Comparison of ENCODE assay signal across 13 cellular contexts in the genomic region with DNA sequence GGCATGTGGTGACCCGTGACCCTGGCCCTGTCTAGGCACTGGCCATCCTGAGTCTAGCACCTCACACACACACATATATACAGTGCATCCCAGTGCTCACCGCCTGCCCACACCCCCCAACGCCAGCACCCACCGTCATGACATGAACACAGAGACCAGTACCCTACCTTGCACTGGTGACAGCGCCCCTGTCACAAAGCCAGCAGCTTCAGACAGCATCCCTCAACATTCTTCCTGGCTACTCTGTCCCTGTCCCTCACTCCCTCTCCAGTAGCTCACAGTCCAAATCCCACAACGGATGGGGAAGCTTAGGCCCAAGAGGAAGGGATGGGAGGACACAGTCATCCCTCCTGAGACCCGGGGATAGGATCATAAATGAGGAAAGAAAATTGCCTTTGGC. TPM values are rescaled to one million over a fixed set of nuclear protein-coding genes. Genes with fewer than 3 reads are reported as not detected.
DNase-seq lines count a peak whose midpoint lies in the region; ATAC-seq, FAIRE-seq and TF ChIP-seq lines count a peak whose summit lies in the region.
"Had no signal": no experiment of that assay in that cellular context is flagged by ENCODE, and none has a peak within 500 bp of the region (broad histone marks: within the 10 kb centered on the region; RNA-seq: fewer than 3 reads in every experiment).

No MANE protein-coding gene starts in this region.

- intact Hi-C loops in heart left ventricle (cut with DNase I) (loop anchor here in 1 of 10 donors (2.0 kb wide), 1 partner anchor 22 kb away; no protein-coding TSS in a partner anchor), ovary (cut with DNase I) (loop anchor here in 1 of 4 donors (10.0 kb wide), 1 partner anchor 52 kb away; no protein-coding TSS in a partner anchor)

- peak; percentile 23 for FAIRE-seq in urothelium cell line (lab: Jason Lieb, UNC)
- FAIRE-seq: islet of Langerhans had no signal

- no peak for DNase-seq in activated naive CD8-positive, alpha-beta T cell treated with anti-CD3 and anti-CD28 coated beads, Interleukin-2, amount 10 ng/mL, durations not matched to agents 7 days and 5 days
- DNase-seq in activated naive CD8-positive, alpha-beta T cell treated with anti-CD3 and anti-CD28 coated beads for 36 hours: no peak
- DNase-seq in heart left ventricle (peak in 2 of 5 donors; percentile 34 to 51), ovary (peak in 2 of 5 donors; percentile 42 to 54), urothelium cell line (ENCODE audit: low spot score) (no peak), SW480 (ENCODE audit: low spot score) (no peak), iPS-NIHi7 (ENCODE audit: extremely low spot score) (no peak)
- DNase-seq: anterior cingulate cortex, GM23248 had no signal

- H3K27me3 Mint-ChIP-seq in activated naive CD8-positive, alpha-beta T cell treated with anti-CD3 and anti-CD28 coated beads, Interleukin-2, amount 10 ng/mL, durations not matched to agents 7 days and 5 days: peaks cover 10% of the 10 kb centered on the region
- peaks cover 7% of the 10 kb centered on the region for H3K27me3 Mint-ChIP-seq in activated naive CD8-positive, alpha-beta T cell treated with anti-CD3 and anti-CD28 coated beads for 36 hours

- peaks cover 15% of the 10 kb centered on the region for H3K4me1 Mint-ChIP-seq in activated naive CD8-positive, alpha-beta T cell treated with anti-CD3 and anti-CD28 coated beads, Interleukin-2, amount 10 ng/mL, durations not matched to agents 7 days and 5 days
- H3K4me1 Mint-ChIP-seq in activated naive CD8-positive, alpha-beta T cell treated with anti-CD3 and anti-CD28 coated beads for 36 hours: peaks cover 13% of the 10 kb centered on the region

- H3K27ac Mint-ChIP-seq in activated naive CD8-positive, alpha-beta T cell treated with anti-CD3 and anti-CD28 coated beads, Interleukin-2, amount 10 ng/mL, durations not matched to agents 7 days and 5 days: peak overlapping the region; percentile 16
- H3K27ac Mint-ChIP-seq in activated naive CD8-positive, alpha-beta T cell treated with anti-CD3 and anti-CD28 coated beads for 36 hours: no peak overlapping the region

- H3K4me3 ChIP-seq in heart left ventricle: no peak overlapping the region
- no peak overlapping the region for H3K4me3 ChIP-seq in ovary

- no peak for TF ChIP-seq POLR2A in heart left ventricle (IDR thresholded peaks at IDR 0.05)
- TF ChIP-seq POLR2A in ovary (IDR thresholded peaks at IDR 0.05): no peak

- TF ChIP-seq CTCF in heart left ventricle (IDR thresholded peaks at IDR 0.05) (no peak), ovary (IDR thresholded peaks at IDR 0.05) (no peak)

- H3K27me3 ChIP-seq in heart left ventricle (peaks cover 0 to 9% (median 0%) of the 10 kb centered on the region in 9 donors), ovary (no peaks in the 10 kb centered on the region)

- peaks cover 7% of the 10 kb centered on the region for H3K36me3 Mint-ChIP-seq in activated naive CD8-positive, alpha-beta T cell treated with anti-CD3 and anti-CD28 coated beads, Interleukin-2, amount 10 ng/mL, durations not matched to agents 7 days and 5 days
- peaks cover 2% of the 10 kb centered on the region for H3K36me3 Mint-ChIP-seq in activated naive CD8-positive, alpha-beta T cell treated with anti-CD3 and anti-CD28 coated beads for 36 hours

- H3K36me3 ChIP-seq in heart left ventricle (no peaks in the 10 kb centered on the region), ovary (no peaks in the 10 kb centered on the region)

- H3K4me1 ChIP-seq in heart left ventricle (peaks cover 33 to 98% (median 77%) of the 10 kb centered on the region in 12 donors), ovary (ENCODE audit: insufficient read depth) (peaks cover 51% of the 10 kb centered on the region)

- H3K9me3 ChIP-seq in heart left ventricle: no peaks in the 10 kb centered on the region
- H3K9me3 ChIP-seq in ovary: no peaks in the 10 kb centered on the region

- peak overlapping the region; percentile 68 to 99 (median 94) for H3K27ac ChIP-seq in heart left ventricle
- H3K27ac ChIP-seq in ovary: peak overlapping the region; percentile 67 to 89
- H3K27ac ChIP-seq: epithelial cell of prostate had no signal

- no peaks in the 10 kb centered on the region for H3K9me3 Mint-ChIP-seq in activated naive CD8-positive, alpha-beta T cell treated with anti-CD3 and anti-CD28 coated beads, Interleukin-2, amount 10 ng/mL, durations not matched to agents 7 days and 5 days
- H3K9me3 Mint-ChIP-seq in activated naive CD8-positive, alpha-beta T cell treated with anti-CD3 and anti-CD28 coated beads for 36 hours: no peaks in the 10 kb centered on the region

- ATAC-seq in activated naive CD8-positive, alpha-beta T cell treated with anti-CD3 and anti-CD28 coated beads, Interleukin-2, amount 10 ng/mL, durations not matched to agents 7 days and 5 days (ENCODE audit: low read depth): no peak
- peak in 1 of 4 donors; percentile 0 for ATAC-seq in heart left ventricle
- no peak for ATAC-seq in HG03196 (IDR thresholded peaks at IDR 0.05; ENCODE audit: unreplicated experiment)

- H3K4me3 Mint-ChIP-seq in activated naive CD8-positive, alpha-beta T cell treated with anti-CD3 and anti-CD28 coated beads, Interleukin-2, amount 10 ng/mL, durations not matched to agents 7 days and 5 days: no peak overlapping the region
- H3K4me3 Mint-ChIP-seq in activated naive CD8-positive, alpha-beta T cell treated with anti-CD3 and anti-CD28 coated beads for 36 hours: no peak overlapping the region

- TF ChIP-seq EP300 in ovary (IDR thresholded peaks at IDR 0.05): no peak

- POLR2A ChIA-PET in activated naive CD8-positive, alpha-beta T cell treated with anti-CD3 and anti-CD28 coated beads, Interleukin-2, amount 10 ng/mL, durations not matched to agents 7 days and 5 days (lab: Charles Lee): interaction anchor here (0.9 kb wide), 1 partner anchor 19 kb away, joined by 3 read pairs; no protein-coding TSS in a partner anchor

- 43 to 52% (median 46%) methylated on average over 7 of the region's 7 CpGs for WGBS in heart left ventricle, 4 donors
- WGBS in ovary, 3 donors: 66 to 72% (median 68%) methylated on average over 7 of the region's 7 CpGs

RNA-seq across cellular contexts. Expression of gene AHDC1, which starts 27.1 kb away (rescaled TPM):
- total RNA-seq in activated naive CD8-positive, alpha-beta T cell treated with anti-CD3 and anti-CD28 coated beads, Interleukin-2, amount 10 ng/mL, durations not matched to agents 7 days and 5 days: 10 to 100 TPM; 21.6 to 22.2 TPM
- total RNA-seq in activated naive CD8-positive, alpha-beta T cell treated with anti-CD3 and anti-CD28 coated beads for 36 hours: 10 to 100 TPM; 10.0 to 12.0 TPM
- 10 to 100 TPM; 29.2 to 50.2 (median 42.1) TPM for total RNA-seq in heart left ventricle
- polyA plus RNA-seq in heart left ventricle: 10 to 100 TPM; 25.8 to 48.4 TPM
- 100 to 1,000 TPM in 3 of 7 donors, 10 to 100 TPM in 4; 11.3 to 159 (median 91.2) TPM for total RNA-seq in ovary
- 10 to 100 TPM; 11.2 to 33.2 TPM for polyA plus RNA-seq in ovary

RNA-seq across cellular contexts. Expression of gene FGR, which starts 58.1 kb away (rescaled TPM):
- 1 to 10 TPM; 4.7 to 6.0 TPM for total RNA-seq in activated naive CD8-positive, alpha-beta T cell treated with anti-CD3 and anti-CD28 coated beads, Interleukin-2, amount 10 ng/mL, durations not matched to agents 7 days and 5 days
- total RNA-seq in activated naive CD8-positive, alpha-beta T cell treated with anti-CD3 and anti-CD28 coated beads for 36 hours: under 1 TPM; 0.30 to 0.35 TPM
- total RNA-seq in heart left ventricle: 10 to 100 TPM in 3 of 9 donors, 1 to 10 TPM in 6; 1.1 to 25.9 (median 3.3) TPM
- polyA plus RNA-seq in heart left ventricle: 1 to 10 TPM; 2.8 to 7.2 TPM
- 10 to 100 TPM in 1 of 7 donors, 1 to 10 TPM in 6; 1.1 to 14.1 (median 4.2) TPM for total RNA-seq in ovary
- 1 to 10 TPM; 4.2 to 6.8 TPM for polyA plus RNA-seq in ovary
- total RNA-seq: G401, GM23248 had no signal
- polyA plus RNA-seq: GM23248 had no signal
